8 cellular contexts compared by ENCODE assay signal in the genomic region with DNA sequence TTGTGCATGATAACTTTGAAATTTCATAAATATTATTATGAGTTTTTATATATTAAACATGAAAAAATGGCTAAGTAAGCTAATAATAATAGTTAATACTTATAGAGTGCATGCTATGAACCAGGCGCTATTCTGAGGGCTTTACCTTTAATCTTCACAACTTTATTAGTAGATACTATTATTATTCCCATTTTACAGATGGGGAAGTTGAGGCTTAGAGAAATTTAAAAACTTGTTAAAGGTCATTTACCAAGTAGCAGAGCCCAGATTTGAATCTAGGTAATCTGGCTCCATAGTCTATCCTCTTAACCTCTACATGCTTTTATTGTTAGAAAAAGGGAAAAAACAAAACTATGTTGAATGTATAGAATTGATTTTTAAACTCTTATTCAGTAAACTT.
"Had no signal": no experiment of that assay in that cellular context is flagged by ENCODE, and none has a peak within 500 bp of the region (broad histone marks: within the 10 kb centered on the region; RNA-seq: fewer than 3 reads in every experiment).

No MANE protein-coding gene starts in this region.

- ATAC-seq: GM12878 had no signal

- FAIRE-seq: G401.6, GM12878, GM12891, GM12892, GM18507, GM19239 had no signal

- DNase-seq: GDM1, GF-D8 had no signal

- H3K4me3 ChIP-seq: GM12878 had no signal
